In the genomic region with DNA sequence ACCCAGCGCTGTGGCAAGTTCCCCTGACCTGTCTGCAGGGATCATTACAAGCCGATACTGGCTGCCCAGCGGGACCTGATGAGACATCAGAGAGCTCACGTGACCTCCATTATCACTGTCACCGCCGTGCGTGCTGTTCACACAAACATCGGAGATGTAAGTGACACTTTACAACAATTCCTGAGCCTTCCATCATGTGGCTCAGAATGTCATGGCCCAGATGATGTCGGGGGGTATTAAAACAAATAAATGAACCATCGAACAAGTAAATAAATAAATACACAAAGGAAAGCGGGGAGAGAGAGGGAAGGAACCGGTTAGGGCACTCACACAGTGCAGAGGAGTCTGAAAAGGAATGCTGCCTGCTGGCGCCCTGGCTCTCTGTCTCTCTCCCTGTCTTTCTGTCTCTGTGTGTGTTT, we compare ENCODE assay signal across 15 cellular contexts.
DNase-seq lines count a peak whose midpoint lies in the region; ATAC-seq and TF ChIP-seq lines count a peak whose summit lies in the region.
"Had no signal": no experiment of that assay in that cellular context is flagged by ENCODE, and none has a peak within 500 bp of the region (broad histone marks: within the 10 kb centered on the region; RNA-seq: fewer than 3 reads in every experiment).

No MANE protein-coding gene starts in this region.

- no peak for TF ChIP-seq CTCF in GM23338 (conservative IDR thresholded peaks at IDR 0.05; ENCODE audit: low read depth in 2 of 2)
- peak; percentile 26 for TF ChIP-seq CTCF in neural cell (IDR thresholded peaks at IDR 0.05; ENCODE audit: poor library complexity, severe bottlenecking)

- ATAC-seq in GM23338, result peak; percentile 89
- no peak for ATAC-seq in GM21619 (IDR thresholded peaks at IDR 0.05; ENCODE audit: unreplicated experiment)
- ATAC-seq: activated CD8-positive, alpha-beta T cell treated with anti-CD3 and anti-CD28 coated beads, Interleukin-2, amount 10 ng/mL, durations not matched to agents 7 days and 5 days; activated naive CD4-positive, alpha-beta T cell treated with anti-CD3 and anti-CD28 coated beads, Interleukin-2, amount 50 U/mL, for 72 hours; CD8-positive, alpha-beta T cell had no signal

- H3K27me3 Mint-ChIP-seq in GM23338 (ENCODE audit: insufficient read depth, low read depth, poor library complexity), result peaks cover 27% of the 10 kb centered on the region

- peak overlapping the region; percentile 70 for H3K4me2 ChIP-seq in GM23338
- H3K4me2 ChIP-seq in neural cell (ENCODE audit: low read length), result peak overlapping the region; percentile 54

- H3K4me1 ChIP-seq in GM23338 (ENCODE audit: insufficient read depth) (peaks cover 13% of the 10 kb centered on the region; the same call in 1 of the 2 replicates), ectodermal cell (ENCODE audit: control insufficient read depth, insufficient read depth, low read length) (peaks cover 13% of the 10 kb centered on the region)
- H3K4me1 ChIP-seq in effector memory CD4-positive, alpha-beta T cell (ENCODE audit: control insufficient read depth, insufficient read depth, low read length, poor library complexity, severe bottlenecking), result no peaks in the 10 kb centered on the region
- H3K4me1 ChIP-seq: spleen had no signal

- no peaks in the 10 kb centered on the region for H3K9me2 ChIP-seq in GM23338 (ENCODE audit: insufficient read depth)
- H3K9me2 ChIP-seq in neural cell (ENCODE audit: insufficient read depth, low read length), result no peaks in the 10 kb centered on the region

- in situ Hi-C loops in G401 (cut with HindIII; ENCODE audit: low sequenced_read_pairs), result no loop called here

- no peaks in the 10 kb centered on the region for H3K79me2 ChIP-seq in GM23338 (replicated peaks; ENCODE audit: insufficient read depth)
- no peaks in the 10 kb centered on the region for H3K79me2 ChIP-seq in neural cell (replicated peaks; ENCODE audit: insufficient read depth, low read length)

- peak overlapping the region; percentile 87; the same call in 1 of the 2 replicates for H2AFZ ChIP-seq in GM23338
- H2AFZ ChIP-seq in neural cell (ENCODE audit: low read depth, low read length), result peak overlapping the region; percentile 22

- H3K27ac Mint-ChIP-seq in GM23338, result peak overlapping the region; percentile 71
- H3K27ac Mint-ChIP-seq: activated CD8-positive, alpha-beta T cell treated with anti-CD3 and anti-CD28 coated beads, Interleukin-2, amount 10 ng/mL, durations not matched to agents 7 days and 5 days; activated naive CD4-positive, alpha-beta T cell treated with anti-CD3 and anti-CD28 coated beads, Interleukin-2, amount 50 U/mL, for 72 hours; CD8-positive, alpha-beta T cell; natural killer cell had no signal

- H3K9ac ChIP-seq in neural cell (ENCODE audit: low read length), result peak overlapping the region; percentile 50

- peak overlapping the region; percentile 79 for H3K4me3 Mint-ChIP-seq in GM23338
- H3K4me3 Mint-ChIP-seq: activated CD8-positive, alpha-beta T cell treated with anti-CD3 and anti-CD28 coated beads, Interleukin-2, amount 10 ng/mL, durations not matched to agents 7 days and 5 days; CD8-positive, alpha-beta T cell; natural killer cell had no signal

- WGBS in ectodermal cell, 2 experiments, result 7 to 8% methylated on average over 12 to 13 of the region's 13 CpGs

- no peak overlapping the region for H3K27ac ChIP-seq in GM23338 (ENCODE audit: low read depth)
- no peak overlapping the region for H3K27ac ChIP-seq in ectodermal cell (ENCODE audit: insufficient read depth, low read depth, low read length, poor library complexity, severe bottlenecking)
- H3K27ac ChIP-seq in neural cell (ENCODE audit: low read length), result peak overlapping the region; percentile 48
- H3K27ac ChIP-seq in effector memory CD4-positive, alpha-beta T cell (ENCODE audit: insufficient read depth, low read length, poor library complexity, severe bottlenecking), result no peak overlapping the region
- H3K27ac ChIP-seq: spleen, thyroid gland had no signal

- H4K20me1 ChIP-seq in GM23338 (replicated peaks; ENCODE audit: insufficient read depth) (no peaks in the 10 kb centered on the region), neural cell (ENCODE audit: insufficient read depth) (no peaks in the 10 kb centered on the region)

- H3K9me3 Mint-ChIP-seq in GM23338, result peaks cover 6% of the 10 kb centered on the region; the same call in 2 of the 3 replicates
- H3K9me3 Mint-ChIP-seq: CD8-positive, alpha-beta T cell; natural killer cell had no signal

- no peaks in the 10 kb centered on the region for H3F3A ChIP-seq in GM23338 (replicated peaks; ENCODE audit: low read depth)
- peaks cover 4% of the 10 kb centered on the region for H3F3A ChIP-seq in neural cell (ENCODE audit: insufficient read depth, low read length, poor library complexity, severe bottlenecking)

- peak overlapping the region; percentile 49 for H3K4me3 ChIP-seq in GM23338
- peak overlapping the region; percentile 3 for H3K4me3 ChIP-seq in ectodermal cell (ENCODE audit: insufficient read depth, low read depth, low read length)
- peak overlapping the region; percentile 61 for H3K4me3 ChIP-seq in neural cell (ENCODE audit: low read length)
- no peak overlapping the region for H3K4me3 ChIP-seq in effector memory CD4-positive, alpha-beta T cell (ENCODE audit: insufficient read depth, low read depth, low read length, poor library complexity, severe bottlenecking)
- H3K4me3 ChIP-seq: spleen, thyroid gland had no signal

- DNase-seq in GM23338 (ENCODE audit: low spot score), result peak; percentile 69
- DNase-seq in NCI-H1105 treated with DMSO at 0.1 percent for 48 hours (lab: John Stamatoyannopoulos, UW), result peak; percentile 45
- no peak for DNase-seq in activated CD8-positive, alpha-beta memory T cell treated with anti-CD3 and anti-CD28 coated beads, Interleukin-2, amount 50 U/mL, for 4 hours
- DNase-seq in effector memory CD4-positive, alpha-beta T cell, result no peak
- no peak for DNase-seq in G401 (ENCODE audit: low spot score)
- DNase-seq: activated CD8-positive, alpha-beta T cell treated with anti-CD3 and anti-CD28 coated beads, Interleukin-2, amount 10 ng/mL, durations not matched to agents 7 days and 5 days; CD8-positive, alpha-beta T cell; cortex of kidney; natural killer cell; spleen; thyroid gland had no signal

- H3K9me3 ChIP-seq in ectodermal cell (ENCODE audit: control insufficient read depth, low read length) (no peaks in the 10 kb centered on the region), neural cell (ENCODE audit: low read length) (no peaks in the 10 kb centered on the region)
- no peaks in the 10 kb centered on the region for H3K9me3 ChIP-seq in effector memory CD4-positive, alpha-beta T cell (ENCODE audit: control insufficient read depth, low read length)
- H3K9me3 ChIP-seq: thyroid gland had no signal

- no peaks in the 10 kb centered on the region for H3K36me3 ChIP-seq in GM23338 (ENCODE audit: insufficient read depth)
- H3K36me3 ChIP-seq in ectodermal cell (ENCODE audit: control insufficient read depth, insufficient read depth, low read length), result no peaks in the 10 kb centered on the region
- H3K36me3 ChIP-seq in neural cell (ENCODE audit: insufficient read depth, low read length), result no peaks in the 10 kb centered on the region
- no peaks in the 10 kb centered on the region for H3K36me3 ChIP-seq in effector memory CD4-positive, alpha-beta T cell (ENCODE audit: control insufficient read depth, insufficient read depth, low read length)
- H3K36me3 ChIP-seq: spleen, thyroid gland had no signal

- H3K36me3 Mint-ChIP-seq in GM23338 (ENCODE audit: low read depth), result no peaks in the 10 kb centered on the region
- H3K36me3 Mint-ChIP-seq: activated naive CD4-positive, alpha-beta T cell treated with anti-CD3 and anti-CD28 coated beads, Interleukin-2, amount 50 U/mL, for 72 hours; CD8-positive, alpha-beta T cell; natural killer cell had no signal

- TF ChIP-seq RAD21 in neural cell (conservative IDR thresholded peaks at IDR 0.05), result no peak

- peaks cover 29% of the 10 kb centered on the region; the same call in 2 of the 3 replicates for H3K4me1 Mint-ChIP-seq in GM23338
- H3K4me1 Mint-ChIP-seq: natural killer cell had no signal

- TF ChIP-seq EP300 in neural cell (conservative IDR thresholded peaks at IDR 0.05; ENCODE audit: poor library complexity, severe bottlenecking), result peak; percentile 85

- H3K27me3 ChIP-seq in GM23338 (ENCODE audit: insufficient read depth), result no peaks in the 10 kb centered on the region; the same call in 1 of the 2 replicates
- H3K27me3 ChIP-seq in ectodermal cell (ENCODE audit: control insufficient read depth, insufficient read depth, low read length, poor library complexity, severe bottlenecking), result peaks cover 32% of the 10 kb centered on the region
- peaks cover 21% of the 10 kb centered on the region for H3K27me3 ChIP-seq in neural cell (ENCODE audit: insufficient read depth, low read depth, low read length)
- peaks cover 3% of the 10 kb centered on the region for H3K27me3 ChIP-seq in effector memory CD4-positive, alpha-beta T cell (replicated peaks; ENCODE audit: control insufficient read depth, insufficient read depth, low read length, poor library complexity, severe bottlenecking)
- H3K27me3 ChIP-seq: thyroid gland had no signal

TF ChIP-seq in GM23338, 12 proteins besides CTCF, POLR2A, EP300 and RAD21 (continues in another document):
- TF ChIP-seq ZNF114 (CRISPR knock-in tag; IDR thresholded peaks at IDR 0.05) (no peak), JUNB (IDR thresholded peaks at IDR 0.05; ENCODE audit: unreplicated experiment) (no peak), POLR2AphosphoS5 (IDR thresholded peaks at IDR 0.05; ENCODE audit: low read depth) (no peak), NANOG (IDR thresholded peaks at IDR 0.05; ENCODE audit: borderline replicate concordance) (no peak)

TF ChIP-seq in neural cell, 6 proteins besides CTCF, POLR2A, EP300 and RAD21 (continues in another document):
- TF ChIP-seq POLR2AphosphoS5 (IDR thresholded peaks at IDR 0.05) (peak; percentile 96), MXI1 (conservative IDR thresholded peaks at IDR 0.05; ENCODE audit: poor library complexity, severe bottlenecking) (no peak)

Comparison
In these comparisons a context has a peak if more than half of its experiments do, and no peak if none do; other contexts are left out.
1. DNase-seq: peak in GM23338 (single experiment) and NCI-H1105 treated with DMSO at 0.1 percent for 48 hours (single experiment); none in activated CD8-positive, alpha-beta memory T cell treated with anti-CD3 and anti-CD28 coated beads, Interleukin-2, amount 50 U/mL, for 4 hours (single experiment), effector memory CD4-positive, alpha-beta T cell (0 of 3) and G401 (single experiment).